ENCODE assay signal across 19 cellular contexts in genomic region chr3:155602307-155602706, GRCh38.
DNase-seq lines count a peak whose midpoint lies in the region; ATAC-seq and TF ChIP-seq lines count a peak whose summit lies in the region.
"Had no signal": no experiment of that assay in that cellular context is flagged by ENCODE, and none has a peak within 500 bp of the region (broad histone marks: within the 10 kb centered on the region; RNA-seq: fewer than 3 reads in every experiment).

No MANE protein-coding gene starts in this region.

- no peaks in the 10 kb centered on the region for H4K20me1 ChIP-seq in PC-9 (ENCODE audit: insufficient read depth)

- intact Hi-C loops in PC-9 (cut with micrococcal nuclease; ENCODE audit: unreplicated experiment) = no loop called here

- H3K27ac ChIP-seq in PC-9 = no peak overlapping the region
- H3K27ac ChIP-seq: A549, Peyer's patch, SJCRH30 had no signal

- 0 out of 2 replicates have a peak overlapping the region, but pooled peaks have one; percentile 2 for H2AFZ ChIP-seq in PC-9

- no peaks in the 10 kb centered on the region for H3K9me3 Mint-ChIP-seq in activated naive CD8-positive, alpha-beta T cell treated with anti-CD3 and anti-CD28 coated beads, Interleukin-2, amount 50 U/mL, for 24 hours
- no peaks in the 10 kb centered on the region for H3K9me3 Mint-ChIP-seq in activated naive CD8-positive, alpha-beta T cell treated with anti-CD3 and anti-CD28 coated beads for 36 hours
- H3K9me3 Mint-ChIP-seq in natural killer cell treated with Interleukin-12 subunit alpha and Interleukin-12 subunit beta and Interleukin-15 and Interleukin-18, amount 100 ng/mL, for 72 hours = no peaks in the 10 kb centered on the region
- H3K9me3 Mint-ChIP-seq in osteocyte (ENCODE audit: unreplicated experiment) = no peaks in the 10 kb centered on the region
- H3K9me3 Mint-ChIP-seq: CD14-positive monocyte had no signal

- H3F3A ChIP-seq in PC-9 (ENCODE audit: insufficient read depth, low read depth) = no peaks in the 10 kb centered on the region

- CTCF ChIA-PET in PC-9 (lab: Charles Lee) = no interaction called here

- no peak for DNase-seq in activated naive CD8-positive, alpha-beta T cell treated with anti-CD3 and anti-CD28 coated beads, Interleukin-2, amount 50 U/mL, for 24 hours
- DNase-seq in activated naive CD8-positive, alpha-beta T cell treated with anti-CD3 and anti-CD28 coated beads for 36 hours = no peak
- DNase-seq in PC-9 (no peak), osteocyte (ENCODE audit: extremely low spot score, unreplicated experiment) (no peak)
- no peak for DNase-seq in natural killer cell treated with Interleukin-12 subunit alpha and Interleukin-12 subunit beta and Interleukin-15 and Interleukin-18, amount 100 ng/mL, for 72 hours (ENCODE audit: low spot score)
- no peak for DNase-seq in stimulated activated CD4-positive, alpha-beta T cell treated with anti-CD3 and anti-CD28 coated beads, Interleukin-2, amount 100 ng/mL, for 48 hours
- DNase-seq: H7, KBM-7, NCI-H1092 treated with DMSO at 0.1 percent for 48 hours, NCI-H1436 treated with DMSO at 0.1 percent for 48 hours, NCI-H2029, NCI-H2227 treated with DMSO at 0.1 percent for 48 hours, NCI-H510A, Peyer's patch, SJCRH30 had no signal

- peaks cover 6% of the 10 kb centered on the region; the same call in 1 of the 2 replicates for H3K4me1 ChIP-seq in PC-9 (replicated peaks; ENCODE audit: insufficient read depth)
- H3K4me1 ChIP-seq: Peyer's patch, SJCRH30 had no signal

- H3K27me3 ChIP-seq in PC-9 (ENCODE audit: insufficient read depth, low read depth) = no peaks in the 10 kb centered on the region
- H3K27me3 ChIP-seq: Peyer's patch, SJCRH30 had no signal

- H3K9me2 ChIP-seq in PC-9 (ENCODE audit: insufficient read depth) = no peaks in the 10 kb centered on the region

- H3K36me3 Mint-ChIP-seq in activated naive CD8-positive, alpha-beta T cell treated with anti-CD3 and anti-CD28 coated beads, Interleukin-2, amount 50 U/mL, for 24 hours (ENCODE audit: low read depth) = no peaks in the 10 kb centered on the region
- no peaks in the 10 kb centered on the region for H3K36me3 Mint-ChIP-seq in activated naive CD8-positive, alpha-beta T cell treated with anti-CD3 and anti-CD28 coated beads for 36 hours
- no peaks in the 10 kb centered on the region for H3K36me3 Mint-ChIP-seq in natural killer cell treated with Interleukin-12 subunit alpha and Interleukin-12 subunit beta and Interleukin-15 and Interleukin-18, amount 100 ng/mL, for 72 hours
- no peaks in the 10 kb centered on the region for H3K36me3 Mint-ChIP-seq in osteocyte (ENCODE audit: unreplicated experiment)
- H3K36me3 Mint-ChIP-seq: CD14-positive monocyte had no signal

- H3K36me3 ChIP-seq in PC-9 (ENCODE audit: low read depth) = no peaks in the 10 kb centered on the region
- H3K36me3 ChIP-seq: Peyer's patch, SJCRH30 had no signal

- peaks cover 1% of the 10 kb centered on the region for H3K27me3 Mint-ChIP-seq in activated naive CD8-positive, alpha-beta T cell treated with anti-CD3 and anti-CD28 coated beads, Interleukin-2, amount 50 U/mL, for 24 hours
- H3K27me3 Mint-ChIP-seq in activated naive CD8-positive, alpha-beta T cell treated with anti-CD3 and anti-CD28 coated beads for 36 hours = peaks cover 4% of the 10 kb centered on the region
- no peaks in the 10 kb centered on the region for H3K27me3 Mint-ChIP-seq in natural killer cell treated with Interleukin-12 subunit alpha and Interleukin-12 subunit beta and Interleukin-15 and Interleukin-18, amount 100 ng/mL, for 72 hours
- peaks cover 10% of the 10 kb centered on the region for H3K27me3 Mint-ChIP-seq in osteocyte (ENCODE audit: unreplicated experiment)

- TF ChIP-seq CTCF in PC-9 (conservative IDR thresholded peaks at IDR 0.05) = no peak
- TF ChIP-seq CTCF in osteocyte (IDR thresholded peaks at IDR 0.05) = no peak

- H3K4me3 ChIP-seq in PC-9 = no peak overlapping the region
- H3K4me3 ChIP-seq: A549, Peyer's patch, SJCRH30 had no signal

- BruUV-seq in PC-9 (replicated peaks; lab: Mats Ljungman, UMichigan) = no TSS peak

- no peak overlapping the region for H3K4me3 Mint-ChIP-seq in activated naive CD8-positive, alpha-beta T cell treated with anti-CD3 and anti-CD28 coated beads, Interleukin-2, amount 50 U/mL, for 24 hours
- H3K4me3 Mint-ChIP-seq in activated naive CD8-positive, alpha-beta T cell treated with anti-CD3 and anti-CD28 coated beads for 36 hours = no peak overlapping the region
- H3K4me3 Mint-ChIP-seq in natural killer cell treated with Interleukin-12 subunit alpha and Interleukin-12 subunit beta and Interleukin-15 and Interleukin-18, amount 100 ng/mL, for 72 hours = no peak overlapping the region
- H3K4me3 Mint-ChIP-seq in osteocyte (ENCODE audit: unreplicated experiment) = no peak overlapping the region
- H3K4me3 Mint-ChIP-seq: B cell, CD14-positive monocyte had no signal

- no peak overlapping the region for H3K4me2 ChIP-seq in PC-9
- H3K4me2 ChIP-seq: A549 had no signal

- ATAC-seq in activated naive CD8-positive, alpha-beta T cell treated with anti-CD3 and anti-CD28 coated beads, Interleukin-2, amount 50 U/mL, for 24 hours = peak; percentile 49
- peak; percentile 90 to 96 for ATAC-seq in natural killer cell treated with Interleukin-12 subunit alpha and Interleukin-12 subunit beta and Interleukin-15 and Interleukin-18, amount 100 ng/mL, for 72 hours
- ATAC-seq in HG02588 (IDR thresholded peaks at IDR 0.05; ENCODE audit: unreplicated experiment) = no peak
- ATAC-seq: A549 had no signal

- no peak overlapping the region for H3K27ac Mint-ChIP-seq in activated naive CD8-positive, alpha-beta T cell treated with anti-CD3 and anti-CD28 coated beads, Interleukin-2, amount 50 U/mL, for 24 hours
- H3K27ac Mint-ChIP-seq in activated naive CD8-positive, alpha-beta T cell treated with anti-CD3 and anti-CD28 coated beads for 36 hours = no peak overlapping the region
- H3K27ac Mint-ChIP-seq in natural killer cell treated with Interleukin-12 subunit alpha and Interleukin-12 subunit beta and Interleukin-15 and Interleukin-18, amount 100 ng/mL, for 72 hours = peak overlapping the region; percentile 23 to 69
- H3K27ac Mint-ChIP-seq in osteocyte (ENCODE audit: unreplicated experiment) = no peak overlapping the region
- H3K27ac Mint-ChIP-seq: B cell, CD14-positive monocyte had no signal

- H3K9me3 ChIP-seq in PC-9 (ENCODE audit: insufficient read depth, low read depth) = no peaks in the 10 kb centered on the region
- H3K9me3 ChIP-seq: A549, Peyer's patch, SJCRH30 had no signal

- H3K79me2 ChIP-seq in PC-9 (ENCODE audit: low read depth) = no peaks in the 10 kb centered on the region

- POLR2A ChIA-PET in PC-9 (lab: Charles Lee; ENCODE audit: unreplicated experiment) = no interaction called here

- H3K4me1 Mint-ChIP-seq in activated naive CD8-positive, alpha-beta T cell treated with anti-CD3 and anti-CD28 coated beads, Interleukin-2, amount 50 U/mL, for 24 hours = no peaks in the 10 kb centered on the region
- peaks cover 2% of the 10 kb centered on the region for H3K4me1 Mint-ChIP-seq in activated naive CD8-positive, alpha-beta T cell treated with anti-CD3 and anti-CD28 coated beads for 36 hours
- H3K4me1 Mint-ChIP-seq in natural killer cell treated with Interleukin-12 subunit alpha and Interleukin-12 subunit beta and Interleukin-15 and Interleukin-18, amount 100 ng/mL, for 72 hours (ENCODE audit: low read depth in 2 of 2) = peaks cover 9 to 11% of the 10 kb centered on the region in 2 donors
- H3K4me1 Mint-ChIP-seq in osteocyte (ENCODE audit: unreplicated experiment) = no peaks in the 10 kb centered on the region
- H3K4me1 Mint-ChIP-seq: B cell, CD14-positive monocyte had no signal

Comparison
In these comparisons a context has a peak if more than half of its experiments do, and no peak if none do; other contexts are left out.
1. H3K27ac Mint-ChIP-seq: peak in natural killer cell treated with Interleukin-12 subunit alpha and Interleukin-12 subunit beta and Interleukin-15 and Interleukin-18, amount 100 ng/mL, for 72 hours (2 of 2); none in activated naive CD8-positive, alpha-beta T cell treated with anti-CD3 and anti-CD28 coated beads, Interleukin-2, amount 50 U/mL, for 24 hours (single experiment), activated naive CD8-positive, alpha-beta T cell treated with anti-CD3 and anti-CD28 coated beads for 36 hours (single experiment) and osteocyte (single experiment).